In the genomic region with DNA sequence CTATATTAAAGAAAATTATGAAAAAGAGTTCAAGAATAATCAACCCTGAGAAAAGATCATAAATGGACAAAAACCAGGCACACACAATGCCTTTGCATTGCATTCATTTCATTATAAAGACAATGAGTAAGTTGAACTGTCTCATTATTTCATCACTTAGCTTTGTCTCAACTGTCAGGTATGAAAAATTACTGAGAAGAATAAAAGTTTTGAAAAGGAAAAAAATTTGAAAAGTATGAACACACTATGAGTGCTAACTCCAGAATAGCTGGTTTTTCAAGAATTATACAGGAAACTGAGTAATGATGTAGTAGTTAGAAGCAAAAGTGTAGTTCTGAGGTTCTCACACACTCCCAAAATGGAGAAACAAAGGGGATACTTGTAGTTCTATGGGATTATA, we compare ENCODE assay signal across 26 cellular contexts. TPM values are rescaled to one million over a fixed set of nuclear protein-coding genes. Genes with fewer than 3 reads are reported as not detected.
DNase-seq lines count a peak whose midpoint lies in the region; ATAC-seq, FAIRE-seq and TF ChIP-seq lines count a peak whose summit lies in the region.
"Had no signal": no experiment of that assay in that cellular context is flagged by ENCODE, and none has a peak within 500 bp of the region (broad histone marks: within the 10 kb centered on the region; RNA-seq: fewer than 3 reads in every experiment).

No MANE protein-coding gene starts in this region.

- CTCF ChIA-PET in activated CD4-positive, alpha-beta memory T cell treated with anti-CD3 and anti-CD28 coated beads for 36 hours (lab: Charles Lee) = interaction anchor here (1.2 to 2.1 kb wide), 2 partner anchors 28 to 79 kb away, joined by 3 to 8 read pairs; no protein-coding TSS in a partner anchor
- CTCF ChIA-PET in activated CD4-positive, alpha-beta memory T cell treated with anti-CD3 and anti-CD28 coated beads, Interleukin-2, amount 10 ng/mL, durations not matched to agents 7 days and 5 days (lab: Charles Lee) = interaction anchor here (1.0 to 1.4 kb wide), 4 partner anchors 14 to 113 kb away, joined by 3 to 4 read pairs (median 3); no protein-coding TSS in a partner anchor

- POLR2A ChIA-PET in activated CD4-positive, alpha-beta memory T cell treated with anti-CD3 and anti-CD28 coated beads for 36 hours (lab: Charles Lee) = interaction anchor here (1.4 to 2.4 kb wide), 2 partner anchors 18 to 770 kb away, joined by 3 to 7 read pairs; a partner anchor contains a TSS
- POLR2A ChIA-PET in activated CD4-positive, alpha-beta memory T cell treated with anti-CD3 and anti-CD28 coated beads, Interleukin-2, amount 10 ng/mL, durations not matched to agents 7 days and 5 days (lab: Charles Lee) = interaction anchor here (0.9 to 1.6 kb wide), 4 partner anchors 9 to 20 kb away, joined by 4 to 6 read pairs (median 4); a partner anchor contains a TSS

- H3K36me3 Mint-ChIP-seq in activated CD4-positive, alpha-beta memory T cell treated with anti-CD3 and anti-CD28 coated beads for 36 hours = no peaks in the 10 kb centered on the region
- H3K36me3 Mint-ChIP-seq in activated CD4-positive, alpha-beta memory T cell treated with anti-CD3 and anti-CD28 coated beads, Interleukin-2, amount 10 ng/mL, durations not matched to agents 7 days and 5 days (ENCODE audit: low read depth) = no peaks in the 10 kb centered on the region
- H3K36me3 Mint-ChIP-seq in activated T-helper 17 cell treated with anti-CD3 and anti-CD28 coated beads, Interleukin-2, amount 50 U/mL, for 72 hours (ENCODE audit: low read depth) = no peaks in the 10 kb centered on the region
- no peaks in the 10 kb centered on the region for H3K36me3 Mint-ChIP-seq in mesothelial cell of epicardium

- intact Hi-C loops in activated CD4-positive, alpha-beta memory T cell treated with anti-CD3 and anti-CD28 coated beads for 36 hours (cut with micrococcal nuclease) = loop anchor here (1.0 to 10.0 kb wide), 2 partner anchors 14 to 1221 kb away; a partner anchor contains a TSS

- H3K4me3 Mint-ChIP-seq in activated CD4-positive, alpha-beta memory T cell treated with anti-CD3 and anti-CD28 coated beads for 36 hours = no peak overlapping the region
- no peak overlapping the region for H3K4me3 Mint-ChIP-seq in activated CD4-positive, alpha-beta memory T cell treated with anti-CD3 and anti-CD28 coated beads, Interleukin-2, amount 10 ng/mL, durations not matched to agents 7 days and 5 days
- no peak overlapping the region for H3K4me3 Mint-ChIP-seq in activated T-helper 17 cell treated with anti-CD3 and anti-CD28 coated beads, Interleukin-2, amount 50 U/mL, for 72 hours
- no peak overlapping the region for H3K4me3 Mint-ChIP-seq in mesothelial cell of epicardium
- H3K4me3 Mint-ChIP-seq: activated naive CD8-positive, alpha-beta T cell treated with anti-CD3 and anti-CD28 coated beads, Interleukin-2, amount 50 U/mL, for 24 hours; CD8-positive, alpha-beta T cell; naive thymus-derived CD4-positive, alpha-beta T cell; T-helper 1 cell treated with Interleukin-12 subunit alpha and Interleukin-12 subunit beta and Interleukin-4 antibody, amounts not matched to agents 30 μg/mL and 1 μg/mL, for 36 hours had no signal

- no peak for FAIRE-seq in RCC 7860 (lab: Jason Lieb, UNC)

- H3K9me3 Mint-ChIP-seq in activated CD4-positive, alpha-beta memory T cell treated with anti-CD3 and anti-CD28 coated beads for 36 hours = no peaks in the 10 kb centered on the region
- H3K9me3 Mint-ChIP-seq in activated CD4-positive, alpha-beta memory T cell treated with anti-CD3 and anti-CD28 coated beads, Interleukin-2, amount 10 ng/mL, durations not matched to agents 7 days and 5 days = no peaks in the 10 kb centered on the region
- no peaks in the 10 kb centered on the region for H3K9me3 Mint-ChIP-seq in activated T-helper 17 cell treated with anti-CD3 and anti-CD28 coated beads, Interleukin-2, amount 50 U/mL, for 72 hours
- H3K9me3 Mint-ChIP-seq in mesothelial cell of epicardium = no peaks in the 10 kb centered on the region
- H3K9me3 Mint-ChIP-seq: activated naive CD8-positive, alpha-beta T cell treated with anti-CD3 and anti-CD28 coated beads, Interleukin-2, amount 50 U/mL, for 24 hours; CD8-positive, alpha-beta T cell; naive thymus-derived CD4-positive, alpha-beta T cell; T-helper 1 cell treated with Interleukin-12 subunit alpha and Interleukin-12 subunit beta and Interleukin-4 antibody, amounts not matched to agents 30 μg/mL and 1 μg/mL, for 36 hours had no signal

- H3K4me1 Mint-ChIP-seq in activated CD4-positive, alpha-beta memory T cell treated with anti-CD3 and anti-CD28 coated beads for 36 hours (ENCODE audit: low read depth) = peaks cover 33% of the 10 kb centered on the region
- peaks cover 35% of the 10 kb centered on the region for H3K4me1 Mint-ChIP-seq in activated CD4-positive, alpha-beta memory T cell treated with anti-CD3 and anti-CD28 coated beads, Interleukin-2, amount 10 ng/mL, durations not matched to agents 7 days and 5 days
- H3K4me1 Mint-ChIP-seq in activated T-helper 17 cell treated with anti-CD3 and anti-CD28 coated beads, Interleukin-2, amount 50 U/mL, for 72 hours = peaks cover 22% of the 10 kb centered on the region
- peaks cover 59% of the 10 kb centered on the region for H3K4me1 Mint-ChIP-seq in mesothelial cell of epicardium

- peak overlapping the region; percentile 34 for H3K27ac Mint-ChIP-seq in activated CD4-positive, alpha-beta memory T cell treated with anti-CD3 and anti-CD28 coated beads for 36 hours
- no peak overlapping the region for H3K27ac Mint-ChIP-seq in activated CD4-positive, alpha-beta memory T cell treated with anti-CD3 and anti-CD28 coated beads, Interleukin-2, amount 10 ng/mL, durations not matched to agents 7 days and 5 days
- peak overlapping the region; percentile 20 for H3K27ac Mint-ChIP-seq in activated T-helper 17 cell treated with anti-CD3 and anti-CD28 coated beads, Interleukin-2, amount 50 U/mL, for 72 hours
- peak overlapping the region; percentile 47 for H3K27ac Mint-ChIP-seq in mesothelial cell of epicardium
- H3K27ac Mint-ChIP-seq: activated naive CD8-positive, alpha-beta T cell treated with anti-CD3 and anti-CD28 coated beads, Interleukin-2, amount 50 U/mL, for 24 hours; CD8-positive, alpha-beta T cell; T-helper 1 cell treated with Interleukin-12 subunit alpha and Interleukin-12 subunit beta and Interleukin-4 antibody, amounts not matched to agents 30 μg/mL and 1 μg/mL, for 36 hours had no signal

- no peaks in the 10 kb centered on the region for H3K27me3 Mint-ChIP-seq in activated CD4-positive, alpha-beta memory T cell treated with anti-CD3 and anti-CD28 coated beads for 36 hours
- H3K27me3 Mint-ChIP-seq in activated CD4-positive, alpha-beta memory T cell treated with anti-CD3 and anti-CD28 coated beads, Interleukin-2, amount 10 ng/mL, durations not matched to agents 7 days and 5 days = no peaks in the 10 kb centered on the region
- no peaks in the 10 kb centered on the region for H3K27me3 Mint-ChIP-seq in activated T-helper 17 cell treated with anti-CD3 and anti-CD28 coated beads, Interleukin-2, amount 50 U/mL, for 72 hours
- no peaks in the 10 kb centered on the region for H3K27me3 Mint-ChIP-seq in mesothelial cell of epicardium (ENCODE audit: low read depth)
- H3K27me3 Mint-ChIP-seq: activated naive CD8-positive, alpha-beta T cell treated with anti-CD3 and anti-CD28 coated beads, Interleukin-2, amount 50 U/mL, for 24 hours had no signal

- DNase-seq in activated CD4-positive, alpha-beta memory T cell treated with anti-CD3 and anti-CD28 coated beads for 36 hours = no peak
- no peak for DNase-seq in activated CD4-positive, alpha-beta memory T cell treated with anti-CD3 and anti-CD28 coated beads, Interleukin-2, amount 10 ng/mL, durations not matched to agents 7 days and 5 days
- DNase-seq in ELR (ENCODE audit: low read depth) (peak; percentile 46), mesothelial cell of epicardium (ENCODE audit: low spot score in 2 of 2, unreplicated experiment in 2 of 2) (no peak), NCI-H2227 treated with DMSO at 0.1 percent for 48 hours (lab: John Stamatoyannopoulos, UW) (no peak), activated gamma-delta T cell treated with Interleukin-2 at 50 U/mL for 16 hours (no peak), RCC 7860 (ENCODE audit: low spot score) (no peak)
- DNase-seq: activated CD4-positive, alpha-beta T cell treated with anti-CD3 and anti-CD28 coated beads for 1 hour; activated naive CD8-positive, alpha-beta T cell treated with anti-CD3 and anti-CD28 coated beads, Interleukin-2, amount 50 U/mL, for 24 hours; CD8-positive, alpha-beta T cell; cerebellar nuclear complex; DMS153; KBM-7; kidney; midbrain; naive thymus-derived CD4-positive, alpha-beta T cell; NCI-H1105; NCI-H187 treated with DMSO at 0.1 percent for 48 hours; NCI-H2171 treated with DMSO at 0.1 percent for 48 hours; NCI-H524 treated with DMSO at 0.1 percent for 48 hours; Peyer's patch; psoas muscle; stimulated activated CD4-positive, alpha-beta T cell treated with anti-CD3 and anti-CD28 coated beads, Interleukin-15, amount 100 ng/mL, for 24 hours; stimulated activated naive CD4-positive, alpha-beta T cell treated with Interleukin-2 at 50 U/mL for 16 hours had no signal

- TF ChIP-seq CTCF in mesothelial cell of epicardium (IDR thresholded peaks at IDR 0.05; ENCODE audit: unreplicated experiment) = no peak

- peak; percentile 37 for ATAC-seq in activated T-helper 17 cell treated with anti-CD3 and anti-CD28 coated beads, Interleukin-2, amount 50 U/mL, for 72 hours (replicated peaks)
- ATAC-seq: activated naive CD8-positive, alpha-beta T cell treated with anti-CD3 and anti-CD28 coated beads, Interleukin-2, amount 50 U/mL, for 24 hours; CD8-positive, alpha-beta T cell; naive thymus-derived CD4-positive, alpha-beta T cell; psoas muscle had no signal

RNA-seq across cellular contexts. Expression of a gene that starts 16.3 kb away (rescaled TPM):
- total RNA-seq in activated CD4-positive, alpha-beta memory T cell treated with anti-CD3 and anti-CD28 coated beads for 36 hours = 10 to 100 TPM; 67.7 to 67.9 TPM
- 100 to 1,000 TPM; 204 TPM for total RNA-seq in activated CD4-positive, alpha-beta memory T cell treated with anti-CD3 and anti-CD28 coated beads, Interleukin-2, amount 10 ng/mL, durations not matched to agents 7 days and 5 days
- total RNA-seq in activated T-helper 17 cell treated with anti-CD3 and anti-CD28 coated beads, Interleukin-2, amount 50 U/mL, for 72 hours = 10 to 100 TPM; 50.3 to 57.1 TPM
- 166 to 189 TPM (median 183 TPM) in 3 replicates for total RNA-seq in mesothelial cell of epicardium
